In the genomic region with DNA sequence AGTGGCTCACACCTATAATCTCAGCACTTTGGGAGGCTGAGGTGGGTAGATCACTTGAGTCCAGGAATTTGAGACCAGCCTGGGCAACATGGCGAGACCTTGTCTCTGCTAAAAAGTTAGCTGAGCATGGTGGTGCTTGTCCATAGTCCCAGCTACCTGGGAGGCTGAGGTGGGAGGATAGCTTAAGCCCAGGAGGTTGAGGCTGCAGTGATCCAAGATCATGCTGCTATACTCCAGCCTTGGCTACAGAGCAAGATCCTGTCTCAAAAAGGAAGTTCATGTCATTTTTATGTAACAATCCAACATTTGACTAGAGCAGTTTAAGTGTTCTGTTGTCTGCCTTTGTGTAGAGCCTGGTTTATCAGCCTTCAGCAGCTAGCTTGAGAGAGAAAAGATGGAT, we compare ENCODE assay signal across 18 cellular contexts. TPM values are rescaled to one million over a fixed set of nuclear protein-coding genes. Genes with fewer than 3 reads are reported as not detected.
DNase-seq lines count a peak whose midpoint lies in the region; ATAC-seq, FAIRE-seq and TF ChIP-seq lines count a peak whose summit lies in the region.
"Had no signal": no experiment of that assay in that cellular context is flagged by ENCODE, and none has a peak within 500 bp of the region (broad histone marks: within the 10 kb centered on the region; RNA-seq: fewer than 3 reads in every experiment).

No MANE protein-coding gene starts in this region.

- dilution Hi-C loops in endothelial cell of umbilical vein (cut with MboI; ENCODE audit: extremely low pct_ligation_motif_present, low sequenced_read_pairs): no loop called here

- intact Hi-C loops in left ventricle myocardium inferior (cut with micrococcal nuclease): no loop called here
- intact Hi-C loops in endothelial cell of umbilical vein (cut with micrococcal nuclease): no loop called here
- intact Hi-C loops in HepG2 (cut with micrococcal nuclease; ENCODE audit: unreplicated experiment): no loop called here
- intact Hi-C loops in esophagus muscularis mucosa (cut with DNase I): no loop called here

- no peak overlapping the region for H2AFZ ChIP-seq in endothelial cell of umbilical vein (ENCODE audit: low read depth, low read length)
- no peak overlapping the region for H2AFZ ChIP-seq in HepG2 (ENCODE audit: low read length)
- H2AFZ ChIP-seq: GM23248 had no signal

- H3K9ac ChIP-seq in endothelial cell of umbilical vein (replicated peaks; ENCODE audit: extremely low read depth, insufficient read depth, low read length) (no peak overlapping the region), HepG2 (ENCODE audit: insufficient read depth, low read depth, low read length) (no peak overlapping the region)
- H3K9ac ChIP-seq: BLaER1, GM23248 had no signal

- POLR2A ChIA-PET in endothelial cell of umbilical vein (lab: Charles Lee): interaction anchor here (0.6 kb wide), 1 partner anchor 46 kb away, joined by 4 read pairs; no protein-coding TSS in a partner anchor
- POLR2A ChIA-PET in HepG2 (lab: Yijun Ruan, JAX): interaction anchor here (0.9 to 3.1 kb wide), 8 partner anchors 9 to 183 kb away, joined by 3 to 8 read pairs (median 4); a partner anchor contains a TSS

- TF ChIP-seq POLR2A in endothelial cell of umbilical vein (IDR thresholded peaks at IDR 0.05; ENCODE audit: low read depth, low read length): peak; percentile 6
- TF ChIP-seq POLR2A in HepG2 (IDR thresholded peaks at IDR 0.05; ENCODE audit: insufficient read depth in 1 of 2, low read depth in 2 of 2, low read length in 2 of 2): no peak
- TF ChIP-seq POLR2A in esophagus muscularis mucosa (IDR thresholded peaks at IDR 0.05; ENCODE audit: low read depth): no peak

- peak overlapping the region; percentile 39 for H3K27ac ChIP-seq in cardiac muscle cell
- H3K27ac ChIP-seq in left ventricle myocardium inferior (replicated peaks): no peak overlapping the region
- H3K27ac ChIP-seq in endothelial cell of umbilical vein (ENCODE audit: insufficient read depth, low read depth, low read length): no peak overlapping the region
- no peak overlapping the region for H3K27ac ChIP-seq in HepG2 (ENCODE audit: extremely low read length, insufficient read depth, low read length)
- no peak overlapping the region for H3K27ac ChIP-seq in esophagus muscularis mucosa (replicated peaks in 1 of 4)
- H3K27ac ChIP-seq: BLaER1, GM23248, HL-60 had no signal

- in situ Hi-C loops in HepG2 (cut with HindIII; ENCODE audit: extremely low pct_ligation_motif_present, low pct_unique_long_range_greater_than_20kb): loop anchor here (10.0 kb wide), 1 partner anchor 82 kb away; no protein-coding TSS in a partner anchor

- H3K27me3 ChIP-seq in cardiac muscle cell: no peaks in the 10 kb centered on the region
- no peaks in the 10 kb centered on the region for H3K27me3 ChIP-seq in left ventricle myocardium inferior (ENCODE audit: low read depth)
- H3K27me3 ChIP-seq in endothelial cell of umbilical vein (ENCODE audit: control insufficient read depth in 2 of 2, insufficient read depth in 2 of 2, low read length in 2 of 2): no peaks in the 10 kb centered on the region
- no peaks in the 10 kb centered on the region for H3K27me3 ChIP-seq in HepG2 (ENCODE audit: control insufficient read depth in 1 of 2, insufficient read depth in 2 of 2, low read length in 2 of 2)
- H3K27me3 ChIP-seq in esophagus muscularis mucosa: no peaks in the 10 kb centered on the region
- H3K27me3 ChIP-seq: BLaER1 had no signal

- H3K79me2 ChIP-seq in endothelial cell of umbilical vein (ENCODE audit: control insufficient read depth, insufficient read depth, low read length) (peaks cover 14% of the 10 kb centered on the region), HepG2 (ENCODE audit: insufficient read depth, low read length) (peaks cover 9% of the 10 kb centered on the region)

- H3K4me3 ChIP-seq in cardiac muscle cell (no peak overlapping the region), left ventricle myocardium inferior (no peak overlapping the region), endothelial cell of umbilical vein (replicated peaks in 1 of 3; ENCODE audit: insufficient read depth in 1 of 3, low read depth in 1 of 3, low read length in 3 of 3) (no peak overlapping the region), HepG2 (replicated peaks in 1 of 3; ENCODE audit: insufficient read depth in 1 of 3, low read depth in 2 of 3, low read length in 3 of 3) (no peak overlapping the region), esophagus muscularis mucosa (no peak overlapping the region)
- H3K4me3 ChIP-seq: BLaER1, GM23248, HAP-1 had no signal

- H3K36me3 ChIP-seq in cardiac muscle cell: peaks cover 36% of the 10 kb centered on the region
- H3K36me3 ChIP-seq in left ventricle myocardium inferior: peaks cover 59% of the 10 kb centered on the region
- H3K36me3 ChIP-seq in endothelial cell of umbilical vein (ENCODE audit: control insufficient read depth in 2 of 2, extremely low read depth in 1 of 2, insufficient read depth in 2 of 2, low read length in 2 of 2): peaks cover 36 to 38% of the 10 kb centered on the region in 2 experiments
- peaks cover 32 to 41% of the 10 kb centered on the region in 2 experiments for H3K36me3 ChIP-seq in HepG2 (replicated peaks in 1 of 2; ENCODE audit: control insufficient read depth in 1 of 2, insufficient read depth in 2 of 2, low read length in 2 of 2)
- peaks cover 32 to 68% (median 61%) of the 10 kb centered on the region in 4 donors for H3K36me3 ChIP-seq in esophagus muscularis mucosa

- H3K4me1 ChIP-seq in cardiac muscle cell (ENCODE audit: low read depth): peaks cover 3% of the 10 kb centered on the region
- peaks cover 15% of the 10 kb centered on the region for H3K4me1 ChIP-seq in left ventricle myocardium inferior
- H3K4me1 ChIP-seq in endothelial cell of umbilical vein (ENCODE audit: control insufficient read depth, extremely low read depth, insufficient read depth, low read length): peaks cover 15% of the 10 kb centered on the region
- peaks cover 21% of the 10 kb centered on the region for H3K4me1 ChIP-seq in HepG2 (ENCODE audit: insufficient read depth, low read length)
- H3K4me1 ChIP-seq in esophagus muscularis mucosa: peaks cover 6 to 16% (median 11%) of the 10 kb centered on the region in 4 donors

- H3K4me2 ChIP-seq in endothelial cell of umbilical vein (ENCODE audit: insufficient read depth, low read length) (no peak overlapping the region), HepG2 (ENCODE audit: low read depth, low read length) (no peak overlapping the region)
- H3K4me2 ChIP-seq: BLaER1 had no signal

- H4K20me1 ChIP-seq in endothelial cell of umbilical vein (replicated peaks; ENCODE audit: control insufficient read depth, extremely low read depth, insufficient read depth, low read length) (no peaks in the 10 kb centered on the region), HepG2 (ENCODE audit: insufficient read depth, low read length) (no peaks in the 10 kb centered on the region)
- H4K20me1 ChIP-seq: BLaER1 had no signal

- FAIRE-seq in endothelial cell of umbilical vein (lab: Jason Lieb, UNC): no peak
- FAIRE-seq in HepG2 (lab: Jason Lieb, UNC): no peak
- FAIRE-seq: GM12892, GM18507 had no signal

- TF ChIP-seq EP300 in HepG2 (IDR thresholded peaks at IDR 0.05; ENCODE audit: low read depth in 2 of 2, low read length in 2 of 2) (no peak), HepG2 (CRISPR knock-in tag; IDR thresholded peaks at IDR 0.05; ENCODE audit: borderline replicate concordance) (no peak), esophagus muscularis mucosa (IDR thresholded peaks at IDR 0.05) (no peak)

- no peaks in the 10 kb centered on the region for H3K9me1 ChIP-seq in endothelial cell of umbilical vein (replicated peaks; ENCODE audit: control insufficient read depth, extremely low read depth, insufficient read depth, low read length)

- no peak for ATAC-seq in HepG2
- no peak for ATAC-seq in HG03095 (IDR thresholded peaks at IDR 0.05; ENCODE audit: unreplicated experiment)

- TF ChIP-seq CTCF in cardiac muscle cell (IDR thresholded peaks at IDR 0.05; ENCODE audit: low read depth, low read length): no peak
- TF ChIP-seq CTCF in left ventricle myocardium inferior (IDR thresholded peaks at IDR 0.05; ENCODE audit: borderline replicate concordance): no peak
- no peak for TF ChIP-seq CTCF in endothelial cell of umbilical vein (IDR thresholded peaks at IDR 0.05; ENCODE audit: extremely low read depth in 1 of 2, insufficient read depth in 1 of 2, low read depth in 1 of 2, low read length in 2 of 2)
- no peak for TF ChIP-seq CTCF in HepG2 (CRISPR knock-in tag; IDR thresholded peaks at IDR 0.05)
- no peak for TF ChIP-seq CTCF in esophagus muscularis mucosa (IDR thresholded peaks at IDR 0.05)

- H3K9me3 ChIP-seq in cardiac muscle cell (ENCODE audit: low read depth): no peaks in the 10 kb centered on the region
- H3K9me3 ChIP-seq in left ventricle myocardium inferior (replicated peaks): no peaks in the 10 kb centered on the region
- no peaks in the 10 kb centered on the region for H3K9me3 ChIP-seq in endothelial cell of umbilical vein (replicated peaks; ENCODE audit: control insufficient read depth, insufficient read depth, low read length)
- no peaks in the 10 kb centered on the region for H3K9me3 ChIP-seq in HepG2 (ENCODE audit: low read length)
- H3K9me3 ChIP-seq in esophagus muscularis mucosa: no peaks in the 10 kb centered on the region
- H3K9me3 ChIP-seq: HAP-1 had no signal

- DNase-seq in cardiac muscle cell (ENCODE audit: low read depth in 1 of 2, low spot score in 1 of 2) (no peak), left ventricle myocardium inferior (no peak), endothelial cell of umbilical vein (ENCODE audit: low read depth, low spot score) (no peak), HepG2 (ENCODE audit: low spot score) (no peak), NCI-H146 treated with DMSO at 0.1 percent for 48 hours (lab: John Stamatoyannopoulos, UW; ENCODE audit: unreplicated experiment) (no peak), esophagus muscularis mucosa (ENCODE audit: extremely low spot score) (no peak)
- DNase-seq: 8988T; CD4-positive, alpha-beta memory T cell; DMS153; DMS79; GDM1; GM23248 had no signal

- WGBS in HepG2 (ENCODE audit: low lambda C conversion rate): 95% methylated on average over 1 of the region's 1 CpG
- whole genome bisulfite sequencing in esophagus muscularis mucosa: 100% methylated on average over 1 of the region's 1 CpG

- CTCF ChIA-PET in endothelial cell of umbilical vein (lab: Charles Lee) (interaction anchor here (1.1 to 2.0 kb wide), 3 partner anchors 60 to 216 kb away, joined by 3 to 18 read pairs (median 3); no protein-coding TSS in a partner anchor), HepG2 (lab: Yijun Ruan, JAX; ENCODE audit: low intra/inter-chr PET ratio, low total read pairs) (interaction anchor here (0.8 kb wide), 1 partner anchor 80 kb away, joined by 3 read pairs; no protein-coding TSS in a partner anchor)

- BruUV-seq in endothelial cell of umbilical vein (replicated peaks; lab: Mats Ljungman, UMichigan) (no TSS peak), HepG2 (replicated peaks; lab: Mats Ljungman, UMichigan) (no TSS peak)

- no peak for TF ChIP-seq RAD21 in HepG2 (CRISPR knock-in tag; IDR thresholded peaks at IDR 0.05)

RNA-seq across cellular contexts. Expression of a gene that starts 6.2 kb away (rescaled TPM):
- total RNA-seq in cardiac muscle cell: 137 and 160 TPM in 2 replicates
- polyA plus RNA-seq in cardiac muscle cell: 53.4 and 71.5 TPM in 2 replicates
- total RNA-seq in left ventricle myocardium inferior: 182 TPM
- total RNA-seq in endothelial cell of umbilical vein: 200 and 212 TPM in 2 replicates
- 294 and 328 TPM in 2 replicates for polyA plus RNA-seq in endothelial cell of umbilical vein
- 239 and 266 TPM in 2 replicates for polyA plus RNA-seq in endothelial cell of umbilical vein (2011; cell fraction: cytosol; rRNA removed)
- polyA plus RNA-seq in endothelial cell of umbilical vein (2011; cell fraction: nucleus; rRNA removed): 693 and 713 TPM in 2 replicates
- 174 and 186 TPM in 2 replicates for polyA plus RNA-seq in endothelial cell of umbilical vein (2012)
- polyA minus RNA-seq in endothelial cell of umbilical vein: 244 and 257 TPM in 2 replicates
- 122 TPM for polyA minus RNA-seq in endothelial cell of umbilical vein (2011; cell fraction: cytosol; rRNA and poly(A)+ RNA removed)
- polyA minus RNA-seq in endothelial cell of umbilical vein (2011; cell fraction: nucleus; rRNA and poly(A)+ RNA removed): 150 and 181 TPM in 2 replicates
- 216 and 230 TPM in 2 replicates for total RNA-seq in HepG2 (2016; rRNA removed; fragmentation: Illumina TruSeq; extraction: Trizol)
- total RNA-seq in HepG2 (2016; cell fraction: cytosol; rRNA removed; fragmentation: Illumina TruSeq; extraction: Trizol; ENCODE audit: low read depth): 92.0 and 105 TPM in 2 replicates
- total RNA-seq in HepG2 (2016; cell fraction: insoluble cytoplasmic fraction; rRNA removed; fragmentation: Illumina TruSeq; extraction: Trizol): 222 and 225 TPM in 2 replicates
- 260 and 273 TPM in 2 replicates for total RNA-seq in HepG2 (2016; cell fraction: membrane; rRNA removed; fragmentation: Illumina TruSeq; extraction: Trizol)
- total RNA-seq in HepG2 (2016; cell fraction: nucleus; rRNA removed; fragmentation: Illumina TruSeq; extraction: Trizol): 197 and 215 TPM in 2 replicates
- 559 and 589 TPM in 2 replicates for polyA plus RNA-seq in HepG2 (2011; rRNA removed)
- 516 and 523 TPM in 2 replicates for polyA plus RNA-seq in HepG2 (2011; cell fraction: cytosol; rRNA removed)
- polyA plus RNA-seq in HepG2 (2011; cell fraction: nucleus; rRNA removed): 726 and 748 TPM in 2 replicates
- polyA plus RNA-seq in HepG2 (2012): 375 and 450 TPM in 2 replicates
- 179 and 202 TPM in 2 replicates for polyA plus RNA-seq in HepG2 (2016; cell fraction: cytosol; fragmentation: Illumina TruSeq; extraction: Trizol; ENCODE audit: low read depth)
- 319 and 338 TPM in 2 replicates for polyA plus RNA-seq in HepG2 (2016; cell fraction: insoluble cytoplasmic fraction; fragmentation: Illumina TruSeq; extraction: Trizol; ENCODE audit: low read depth)
- 363 and 438 TPM in 2 replicates for polyA plus RNA-seq in HepG2 (2016; cell fraction: membrane; fragmentation: Illumina TruSeq; extraction: Trizol; ENCODE audit: low read depth)
- 462 and 464 TPM in 2 replicates for polyA plus RNA-seq in HepG2 (2016; cell fraction: nucleus; fragmentation: Illumina TruSeq; extraction: Trizol; ENCODE audit: insufficient read depth, low read depth)
- 284 and 598 TPM in 2 replicates for polyA minus RNA-seq in HepG2 (2011; rRNA and poly(A)+ RNA removed; ENCODE audit: low replicate concordance)
- polyA minus RNA-seq in HepG2 (2011; cell fraction: cytosol; rRNA and poly(A)+ RNA removed): 252 and 275 TPM in 2 replicates
- polyA minus RNA-seq in HepG2 (2011; cell fraction: nucleus; rRNA and poly(A)+ RNA removed): 335 and 404 TPM in 2 replicates
- 10 to 100 TPM; 63.5 to 74.9 (median 71.3) TPM for total RNA-seq in esophagus muscularis mucosa

RNA-seq across cellular contexts. Expression of a gene that starts 42.5 kb away (rescaled TPM):
- total RNA-seq in cardiac muscle cell (1.3 and 2.3 TPM in 2 replicates), left ventricle myocardium inferior (4.6 TPM), endothelial cell of umbilical vein (18.5 and 22.5 TPM in 2 replicates), HepG2 (2016; rRNA removed; fragmentation: Illumina TruSeq; extraction: Trizol) (0.07 and 0.13 TPM in 2 replicates), esophagus muscularis mucosa (10 to 100 TPM in 3 of 4 donors, 1 to 10 TPM in 1; 9.6 to 22.9 (median 15.3) TPM)
- polyA plus RNA-seq in cardiac muscle cell (1.4 and 1.9 TPM in 2 replicates), endothelial cell of umbilical vein (94.0 and 103 TPM in 2 replicates), HepG2 (2011; rRNA removed) (0.63 and 1.1 TPM in 2 replicates)
- polyA plus RNA-seq in endothelial cell of umbilical vein (2011; cell fraction: cytosol; rRNA removed): 31.3 and 31.5 TPM in 2 replicates
- polyA plus RNA-seq in endothelial cell of umbilical vein (2011; cell fraction: nucleus; rRNA removed): 33.2 and 38.6 TPM in 2 replicates
- polyA plus RNA-seq in endothelial cell of umbilical vein (2012): 9.0 and 10.5 TPM in 2 replicates
- 83.6 and 99.3 TPM in 2 replicates for polyA minus RNA-seq in endothelial cell of umbilical vein
- polyA minus RNA-seq in endothelial cell of umbilical vein (2011; cell fraction: cytosol; rRNA and poly(A)+ RNA removed): not detected
- polyA minus RNA-seq in endothelial cell of umbilical vein (2011; cell fraction: nucleus; rRNA and poly(A)+ RNA removed): 11.0 and 15.1 TPM in 2 replicates
- total RNA-seq in HepG2 (2016; cell fraction: cytosol; rRNA removed; fragmentation: Illumina TruSeq; extraction: Trizol; ENCODE audit: low read depth): not detected in 2 replicates
- total RNA-seq in HepG2 (2016; cell fraction: insoluble cytoplasmic fraction; rRNA removed; fragmentation: Illumina TruSeq; extraction: Trizol): 0.17 TPM in 1 of 2 replicates, not detected in the other
- 0.10 and 0.15 TPM in 2 replicates for total RNA-seq in HepG2 (2016; cell fraction: membrane; rRNA removed; fragmentation: Illumina TruSeq; extraction: Trizol)
- total RNA-seq in HepG2 (2016; cell fraction: nucleus; rRNA removed; fragmentation: Illumina TruSeq; extraction: Trizol): 0.38 TPM in 1 of 2 replicates, not detected in the other
- polyA plus RNA-seq in HepG2 (2011; cell fraction: cytosol; rRNA removed): 0.94 and 1.3 TPM in 2 replicates
- polyA plus RNA-seq in HepG2 (2011; cell fraction: nucleus; rRNA removed): 2.3 and 2.5 TPM in 2 replicates
- polyA plus RNA-seq in HepG2 (2012): 1.3 and 1.7 TPM in 2 replicates
- polyA plus RNA-seq in HepG2 (2016; cell fraction: cytosol; fragmentation: Illumina TruSeq; extraction: Trizol; ENCODE audit: low read depth): not detected in 2 replicates
- polyA plus RNA-seq in HepG2 (2016; cell fraction: insoluble cytoplasmic fraction; fragmentation: Illumina TruSeq; extraction: Trizol; ENCODE audit: low read depth): 0.19 and 0.40 TPM in 2 replicates
- polyA plus RNA-seq in HepG2 (2016; cell fraction: membrane; fragmentation: Illumina TruSeq; extraction: Trizol; ENCODE audit: low read depth): 0.23 and 0.27 TPM in 2 replicates
- polyA plus RNA-seq in HepG2 (2016; cell fraction: nucleus; fragmentation: Illumina TruSeq; extraction: Trizol; ENCODE audit: insufficient read depth, low read depth): not detected in 2 replicates
- polyA minus RNA-seq in HepG2 (2011; rRNA and poly(A)+ RNA removed; ENCODE audit: low replicate concordance): 1.2 and 3.2 TPM in 2 replicates
- polyA minus RNA-seq in HepG2 (2011; cell fraction: cytosol; rRNA and poly(A)+ RNA removed): 0.44 TPM in 1 of 2 replicates, not detected in the other
- polyA minus RNA-seq in HepG2 (2011; cell fraction: nucleus; rRNA and poly(A)+ RNA removed): 0.50 and 0.90 TPM in 2 replicates

RNA-seq across cellular contexts. Expression of a gene that starts 57.0 kb away (rescaled TPM):
- 58.0 and 97.9 TPM in 2 replicates for total RNA-seq in cardiac muscle cell
- 246 and 259 TPM in 2 replicates for polyA plus RNA-seq in cardiac muscle cell
- total RNA-seq in left ventricle myocardium inferior: 110 TPM
- 174 TPM in 2 replicates for total RNA-seq in endothelial cell of umbilical vein
- polyA plus RNA-seq in endothelial cell of umbilical vein: 81.1 and 127 TPM in 2 replicates
- 87.3 and 87.8 TPM in 2 replicates for polyA plus RNA-seq in endothelial cell of umbilical vein (2011; cell fraction: cytosol; rRNA removed)
- 45.3 and 48.8 TPM in 2 replicates for polyA plus RNA-seq in endothelial cell of umbilical vein (2011; cell fraction: nucleus; rRNA removed)
- polyA plus RNA-seq in endothelial cell of umbilical vein (2012): 152 and 176 TPM in 2 replicates
- 17.8 and 26.3 TPM in 2 replicates for polyA minus RNA-seq in endothelial cell of umbilical vein
- polyA minus RNA-seq in endothelial cell of umbilical vein (2011; cell fraction: cytosol; rRNA and poly(A)+ RNA removed): 56.1 TPM
- 9.8 and 11.5 TPM in 2 replicates for polyA minus RNA-seq in endothelial cell of umbilical vein (2011; cell fraction: nucleus; rRNA and poly(A)+ RNA removed)
- 329 and 420 TPM in 2 replicates for total RNA-seq in HepG2 (2016; rRNA removed; fragmentation: Illumina TruSeq; extraction: Trizol)
- total RNA-seq in HepG2 (2016; cell fraction: cytosol; rRNA removed; fragmentation: Illumina TruSeq; extraction: Trizol; ENCODE audit: low read depth): 142 and 155 TPM in 2 replicates
- total RNA-seq in HepG2 (2016; cell fraction: insoluble cytoplasmic fraction; rRNA removed; fragmentation: Illumina TruSeq; extraction: Trizol): 341 and 464 TPM in 2 replicates
- 156 and 160 TPM in 2 replicates for total RNA-seq in HepG2 (2016; cell fraction: membrane; rRNA removed; fragmentation: Illumina TruSeq; extraction: Trizol)
- total RNA-seq in HepG2 (2016; cell fraction: nucleus; rRNA removed; fragmentation: Illumina TruSeq; extraction: Trizol): 109 and 136 TPM in 2 replicates
- 118 and 123 TPM in 2 replicates for polyA plus RNA-seq in HepG2 (2011; rRNA removed)
- 96.8 and 121 TPM in 2 replicates for polyA plus RNA-seq in HepG2 (2011; cell fraction: cytosol; rRNA removed)
- polyA plus RNA-seq in HepG2 (2011; cell fraction: nucleus; rRNA removed): 57.8 and 65.3 TPM in 2 replicates
- polyA plus RNA-seq in HepG2 (2012): 191 and 236 TPM in 2 replicates
- 177 and 226 TPM in 2 replicates for polyA plus RNA-seq in HepG2 (2016; cell fraction: cytosol; fragmentation: Illumina TruSeq; extraction: Trizol; ENCODE audit: low read depth)
- polyA plus RNA-seq in HepG2 (2016; cell fraction: insoluble cytoplasmic fraction; fragmentation: Illumina TruSeq; extraction: Trizol; ENCODE audit: low read depth): 443 and 518 TPM in 2 replicates
- polyA plus RNA-seq in HepG2 (2016; cell fraction: membrane; fragmentation: Illumina TruSeq; extraction: Trizol; ENCODE audit: low read depth): 154 and 175 TPM in 2 replicates
- 256 and 271 TPM in 2 replicates for polyA plus RNA-seq in HepG2 (2016; cell fraction: nucleus; fragmentation: Illumina TruSeq; extraction: Trizol; ENCODE audit: insufficient read depth, low read depth)
- 17.7 and 30.4 TPM in 2 replicates for polyA minus RNA-seq in HepG2 (2011; rRNA and poly(A)+ RNA removed; ENCODE audit: low replicate concordance)
- polyA minus RNA-seq in HepG2 (2011; cell fraction: cytosol; rRNA and poly(A)+ RNA removed): 72.9 and 76.8 TPM in 2 replicates
- polyA minus RNA-seq in HepG2 (2011; cell fraction: nucleus; rRNA and poly(A)+ RNA removed): 33.7 and 36.6 TPM in 2 replicates
- 10 to 100 TPM; 27.0 to 64.5 (median 37.2) TPM for total RNA-seq in esophagus muscularis mucosa
